17 cellular contexts compared by ENCODE assay signal in genomic region chr5:39580702-39581498, GRCh38.
DNase-seq lines count a peak whose midpoint lies in the region; ATAC-seq and TF ChIP-seq lines count a peak whose summit lies in the region.
"Had no signal": no experiment of that assay in that cellular context is flagged by ENCODE, and none has a peak within 500 bp of the region (broad histone marks: within the 10 kb centered on the region; RNA-seq: fewer than 3 reads in every experiment).

No MANE protein-coding gene starts in this region.

- H3K4me1 ChIP-seq in right lobe of liver = no peaks in the 10 kb centered on the region
- H3K4me1 ChIP-seq: breast epithelium had no signal

- no peaks in the 10 kb centered on the region for H3K27me3 ChIP-seq in right lobe of liver
- H3K27me3 ChIP-seq: breast epithelium had no signal

- no peak overlapping the region for H3K27ac ChIP-seq in right lobe of liver
- H3K27ac ChIP-seq: breast epithelium had no signal

- H3K36me3 Mint-ChIP-seq in memory B cell = no peaks in the 10 kb centered on the region
- H3K36me3 Mint-ChIP-seq: CD14-positive monocyte, naive B cell had no signal

- TF ChIP-seq CTCF in AG09309 (IDR thresholded peaks at IDR 0.05; ENCODE audit: control insufficient read depth, insufficient read depth, low read depth, low read length, missing control alignments) (no peak), cardiac fibroblast (IDR thresholded peaks at IDR 0.05; ENCODE audit: low read depth, low read length) (no peak), right lobe of liver (IDR thresholded peaks at IDR 0.05) (no peak)

- DNase-seq in AG09309 (ENCODE audit: low read depth) (peak; percentile 65), HS-5 (ENCODE audit: low read depth) (peak; percentile 55), cardiac fibroblast (ENCODE audit: low read depth in 2 of 2) (peak; percentile 76 to 79), memory B cell (ENCODE audit: low spot score in 2 of 2) (no peak), right lobe of liver (no peak), ecto neural progenitor cell (ENCODE audit: low spot score) (no peak), Ammon's horn (ENCODE audit: low spot score) (no peak)
- DNase-seq: activated CD4-positive, alpha-beta T cell treated with anti-CD3 and anti-CD28 coated beads for 1 hour; activated T-cell treated with anti-CD3 and anti-CD28 coated beads, Interleukin-2, amount 50 U/mL, for 72 hours; MM.1S; naive B cell; NCI-H510A; SIG-M5 had no signal

- H3K4me3 ChIP-seq in AG09309 (ENCODE audit: control insufficient read depth, low read depth, low read length) (no peak overlapping the region), cardiac fibroblast (replicated peaks in 1 of 2; ENCODE audit: low read depth in 2 of 2, low read length in 2 of 2) (no peak overlapping the region), right lobe of liver (no peak overlapping the region)
- H3K4me3 ChIP-seq: breast epithelium, skin epidermis had no signal

- H3K4me1 Mint-ChIP-seq in memory B cell = peaks cover 5% of the 10 kb centered on the region

- no peak for TF ChIP-seq POLR2A in right lobe of liver (IDR thresholded peaks at IDR 0.05)

- H3K9me3 Mint-ChIP-seq in memory B cell = no peaks in the 10 kb centered on the region
- H3K9me3 Mint-ChIP-seq: activated T-cell treated with anti-CD3 and anti-CD28 coated beads, Interleukin-2, amount 50 U/mL, for 72 hours; CD14-positive monocyte; naive B cell had no signal

- no peak overlapping the region for H3K27ac Mint-ChIP-seq in memory B cell
- H3K27ac Mint-ChIP-seq: activated T-cell treated with anti-CD3 and anti-CD28 coated beads, Interleukin-2, amount 50 U/mL, for 72 hours had no signal

- intact Hi-C loops in right lobe of liver (cut with DNase I) = no loop called here

- ATAC-seq in memory B cell (ENCODE audit: low read depth) (peak; percentile 38), right lobe of liver (no peak), HG03565 (IDR thresholded peaks at IDR 0.05; ENCODE audit: unreplicated experiment) (no peak)
- ATAC-seq: activated T-cell treated with anti-CD3 and anti-CD28 coated beads, Interleukin-2, amount 50 U/mL, for 72 hours had no signal

- 19% methylated on average over 1 of the region's 1 CpG for WGBS in right lobe of liver (ENCODE audit: insufficient coverage, low coverage, low lambda C conversion rate, missing lambda C conversion rate)

- H3K9me3 ChIP-seq in right lobe of liver = no peaks in the 10 kb centered on the region
- H3K9me3 ChIP-seq: breast epithelium had no signal

- peaks cover 3% of the 10 kb centered on the region for H3K27me3 Mint-ChIP-seq in memory B cell

- H3K36me3 ChIP-seq in right lobe of liver = no peaks in the 10 kb centered on the region
- H3K36me3 ChIP-seq: breast epithelium had no signal

- H3K4me3 Mint-ChIP-seq in memory B cell = no peak overlapping the region
- H3K4me3 Mint-ChIP-seq: activated T-cell treated with anti-CD3 and anti-CD28 coated beads, Interleukin-2, amount 50 U/mL, for 72 hours; naive B cell had no signal

Comparison
In these comparisons a context has a peak if more than half of its experiments do, and no peak if none do; other contexts are left out.
1. DNase-seq: peak in AG09309 (single experiment), HS-5 (single experiment) and cardiac fibroblast (2 of 2); none in memory B cell (0 of 2), right lobe of liver (0 of 3), ecto neural progenitor cell (single experiment) and Ammon's horn (single experiment).